ENCODE assay signal across 25 cellular contexts in genomic region chr12:125198647-125199046, GRCh38. TPM values are rescaled to one million over a fixed set of nuclear protein-coding genes. Genes with fewer than 3 reads are reported as not detected.
DNase-seq lines count a peak whose midpoint lies in the region; ATAC-seq and TF ChIP-seq lines count a peak whose summit lies in the region.
"Had no signal": no experiment of that assay in that cellular context is flagged by ENCODE, and none has a peak within 500 bp of the region (broad histone marks: within the 10 kb centered on the region; RNA-seq: fewer than 3 reads in every experiment).

No MANE protein-coding gene starts in this region.

- DNase-seq in D341Med (ENCODE audit: low spot score) = peak; percentile 66
- no peak for DNase-seq in HCT116 (ENCODE audit: low read depth, low spot score)
- DNase-seq in WERI-Rb-1 = no peak
- DNase-seq in iPS-NIHi11 (ENCODE audit: low spot score) = peak; percentile 43
- no peak for DNase-seq in NCI-H2029 treated with DMSO at 0.1 percent for 48 hours (lab: John Stamatoyannopoulos, UW)
- DNase-seq in NCI-H345 treated with DMSO at 0.1 percent for 48 hours (lab: John Stamatoyannopoulos, UW; ENCODE audit: unreplicated experiment) = no peak
- no peak for DNase-seq in hypothalamus (lab: John Stamatoyannopoulos, UW)
- DNase-seq: 8988T; ACHN; BE2C; CD8-positive, alpha-beta memory T cell; NCI-H1048; NCI-H1417; NCI-H1694; NCI-H2081; NCI-H226; NCI-H510A treated with DMSO at 0.1 percent for 48 hours; NCI-H774; RPMI8226; SHP77 treated with DMSO at 0.1 percent for 48 hours had no signal

- no peaks in the 10 kb centered on the region for H3K36me3 ChIP-seq in HCT116 (ENCODE audit: control insufficient read depth in 1 of 2, insufficient read depth in 2 of 2, low read length in 2 of 2)
- H3K36me3 ChIP-seq in WERI-Rb-1 = no peaks in the 10 kb centered on the region
- H3K36me3 ChIP-seq: BE2C, HAP-1 had no signal

- ATAC-seq in HCT116 (peak; percentile 33; the same call in 1 of the 2 replicates), HG03442 (IDR thresholded peaks at IDR 0.05; ENCODE audit: unreplicated experiment) (no peak)

- no peaks in the 10 kb centered on the region for H3K9me3 ChIP-seq in HCT116 (ENCODE audit: control insufficient read depth in 1 of 2, insufficient read depth in 1 of 2, low read depth in 1 of 2, low read length in 2 of 2)
- no peaks in the 10 kb centered on the region for H3K9me3 ChIP-seq in WERI-Rb-1 (ENCODE audit: severe bottlenecking)
- H3K9me3 ChIP-seq: BE2C, HAP-1 had no signal

- no peak overlapping the region for H2AFZ ChIP-seq in HCT116 (ENCODE audit: low read depth, low read length, poor library complexity, severe bottlenecking)

- no peak for TF ChIP-seq POLR2A in HCT116 (IDR thresholded peaks at IDR 0.05; ENCODE audit: borderline replicate concordance, extremely low read depth, insufficient read depth, insufficient read length)

- CTCF ChIA-PET in HCT116 (lab: Charles Lee) = no interaction called here

- POLR2A ChIA-PET in HCT116 (lab: Charles Lee) = no interaction called here

- peaks cover 0 to 8% of the 10 kb centered on the region in 2 experiments; a peak in 3 of 4 replicates for H3K4me1 ChIP-seq in HCT116 (ENCODE audit: control insufficient read depth in 1 of 2, insufficient read depth in 2 of 2, low read length in 2 of 2)
- H3K4me1 ChIP-seq: BE2C, HAP-1 had no signal

- no peaks in the 10 kb centered on the region for H4K20me1 ChIP-seq in HCT116 (ENCODE audit: insufficient read depth)

- no peaks in the 10 kb centered on the region for H3K9me2 ChIP-seq in HCT116 (ENCODE audit: insufficient read depth)

- TF ChIP-seq CTCF in HCT116 (IDR thresholded peaks at IDR 0.05 in 2 of 3, conservative IDR thresholded peaks at IDR 0.05 in 1 of 3; ENCODE audit: borderline replicate concordance in 1 of 3, insufficient read depth in 1 of 3, low read depth in 2 of 3, low read length in 2 of 3) (no peak; a peak in 1 of 6 replicates), WERI-Rb-1 (IDR thresholded peaks at IDR 0.05; ENCODE audit: low read depth, low read length) (peak; percentile 41; the same call in 1 of the 2 replicates)

- no peak overlapping the region for H3K4me3 ChIP-seq in HCT116 (replicated peaks in 1 of 2; ENCODE audit: low read depth in 1 of 2, low read length in 2 of 2)
- H3K4me3 ChIP-seq in WERI-Rb-1 (ENCODE audit: low read depth, low read length) = no peak overlapping the region
- H3K4me3 ChIP-seq: HAP-1 had no signal

- no peaks in the 10 kb centered on the region for H3K79me2 ChIP-seq in HCT116 (ENCODE audit: insufficient read depth, low read length)

- BruUV-seq in HCT116 (replicated peaks; lab: Mats Ljungman, UMichigan) = no TSS peak

- H3K27me3 ChIP-seq in HCT116 (ENCODE audit: insufficient read depth, low read length) = peaks cover 45% of the 10 kb centered on the region
- no peaks in the 10 kb centered on the region for H3K27me3 ChIP-seq in WERI-Rb-1 (ENCODE audit: insufficient read depth, low read depth, severe bottlenecking)

- no peak overlapping the region for H3K4me2 ChIP-seq in HCT116 (ENCODE audit: low read length)
- H3K4me2 ChIP-seq: KMS-11 had no signal

- H3K27ac ChIP-seq in HCT116 (ENCODE audit: low read depth, low read length) (no peak overlapping the region), WERI-Rb-1 (no peak overlapping the region)
- H3K27ac ChIP-seq: KMS-11 had no signal

- no peak overlapping the region for H3K9ac ChIP-seq in HCT116 (ENCODE audit: low read length)
- H3K9ac ChIP-seq: KMS-11 had no signal

- RAD21 ChIA-PET in HCT116 (lab: Charles Lee; ENCODE audit: low non-redundant PET in 1 of 2, low total read pairs in 2 of 2, uncharacterized antibody in 2 of 2, unreplicated experiment in 2 of 2) = no interaction called here

- intact Hi-C loops in HCT116 (cut with micrococcal nuclease) = no loop called here

- TF ChIP-seq RAD21 in HCT116 (IDR thresholded peaks at IDR 0.05; ENCODE audit: low read depth) = no peak

TF ChIP-seq in HCT116, 20 proteins besides CTCF, POLR2A, EP300 and RAD21:
- no peak for TF ChIP-seq EZH2 (IDR thresholded peaks at IDR 0.05)
- no peak for TF ChIP-seq SP1 (IDR thresholded peaks at IDR 0.05; ENCODE audit: low read depth)
- TF ChIP-seq CBX3 (IDR thresholded peaks at IDR 0.05; ENCODE audit: low read depth) = no peak
- TF ChIP-seq ZBTB33 (IDR thresholded peaks at IDR 0.05; ENCODE audit: extremely low read depth, insufficient replicate concordance, low read length) = no peak
- TF ChIP-seq EGR1 (IDR thresholded peaks at IDR 0.05; ENCODE audit: low read depth) = no peak
TF ChIP-seq in HCT116: peak in this region for 0.

RNA-seq across cellular contexts. Expression of gene TMEM132B, which starts 12.5 kb away (rescaled TPM):
- total RNA-seq in HCT116 (2021; ENCODE audit: unreplicated experiment) = 2.5 TPM
- 0.87 and 0.94 TPM in 2 replicates for polyA plus RNA-seq in HCT116 (2012)
- total RNA-seq: CD8-positive, alpha-beta memory T cell had no signal
- polyA plus RNA-seq: CD14-positive monocyte; CD8-positive, alpha-beta memory T cell; IgD-negative memory B cell had no signal

Comparison
In these comparisons a context has a peak if more than half of its experiments do, and no peak if none do; other contexts are left out.
1. DNase-seq: peak in D341Med (single experiment) and iPS-NIHi11 (single experiment); none in HCT116 (single experiment), WERI-Rb-1 (single experiment), NCI-H2029 treated with DMSO at 0.1 percent for 48 hours (single experiment), NCI-H345 treated with DMSO at 0.1 percent for 48 hours (single experiment) and hypothalamus (0 of 51).